In the genomic region with DNA sequence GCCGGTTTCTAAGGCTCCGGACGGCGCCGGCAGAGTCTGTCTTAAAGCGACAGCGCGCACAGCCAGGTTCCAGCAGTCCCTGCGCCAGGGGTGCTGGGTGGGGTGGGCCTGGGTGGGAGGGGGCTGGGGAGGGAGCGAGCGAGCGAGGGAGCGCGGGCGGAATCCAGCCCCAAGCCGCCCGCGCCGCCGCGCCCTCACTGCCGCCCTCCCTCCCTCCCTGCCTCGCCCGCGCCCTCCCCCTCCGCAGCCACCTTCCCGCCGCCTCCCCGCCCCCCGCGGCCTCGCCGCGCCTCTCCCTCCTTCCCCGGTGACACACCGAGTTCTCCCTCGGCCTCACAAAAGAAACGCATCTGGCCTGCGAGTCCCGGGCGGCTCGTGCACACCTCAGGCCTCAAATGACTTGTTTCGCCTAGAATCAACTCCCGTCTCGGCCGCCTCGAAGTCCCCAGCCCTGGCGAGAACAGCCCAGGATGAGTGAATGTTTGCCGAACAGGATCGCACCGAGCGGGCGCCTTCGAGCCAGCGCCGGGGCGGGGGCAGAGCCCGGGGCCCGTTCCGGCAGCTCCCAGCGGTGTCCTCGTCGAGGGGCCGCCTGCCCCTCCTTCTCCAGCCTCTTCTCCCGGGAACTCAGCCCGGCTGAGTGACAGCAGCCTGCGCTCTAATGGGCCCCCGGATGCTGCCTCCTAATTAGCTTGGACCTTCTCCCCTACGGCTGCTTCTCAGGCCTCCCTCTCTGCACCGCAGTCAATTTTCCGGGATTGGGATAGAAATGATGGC, we compare ENCODE assay signal across 8 cellular contexts. TPM values are rescaled to one million over a fixed set of nuclear protein-coding genes. Genes with fewer than 3 reads are reported as not detected.
DNase-seq lines count a peak whose midpoint lies in the region; ATAC-seq and TF ChIP-seq lines count a peak whose summit lies in the region.

A gene (minus strand): TSS at position 43 of the 777 bp plus-strand sequence. CDS start 347 bp downstream, outside the sequence.

- TF ChIP-seq CTCF in right atrium auricular region (IDR thresholded peaks at IDR 0.05): no peak

- DNase-seq in A172 (ENCODE audit: low spot score): peak; percentile 65
- peak; percentile 47 for DNase-seq in NCI-H345 treated with DMSO at 0.1 percent for 48 hours (lab: John Stamatoyannopoulos, UW; ENCODE audit: unreplicated experiment)
- no peak for DNase-seq in activated T-helper 2 cell treated with anti-CD3 and anti-CD28 coated beads, Interferon-gamma antibody, Interleukin-2, Interleukin-4, amounts not matched to agents 10 μg/mL and 5 μg/mL and 100 μg/mL, durations not matched to agents 14 hours and 24 hours and 36 hours (ENCODE audit: low spot score)
- DNase-seq in right atrium auricular region (ENCODE audit: low spot score): no peak
- DNase-seq in activated CD4-positive, CD25-positive, alpha-beta regulatory T cell treated with anti-CD3 and anti-CD28 coated beads, Interleukin-2, amount 50 U/mL, for 72 hours: no peak

- peaks cover 5% of the 10 kb centered on the region for H3K9me3 Mint-ChIP-seq in activated T-helper 2 cell treated with anti-CD3 and anti-CD28 coated beads, Interferon-gamma antibody, Interleukin-2, Interleukin-4, amounts not matched to agents 10 μg/mL and 5 μg/mL and 100 μg/mL, durations not matched to agents 14 hours and 24 hours and 36 hours

- H3K27me3 Mint-ChIP-seq in activated T-helper 2 cell treated with anti-CD3 and anti-CD28 coated beads, Interferon-gamma antibody, Interleukin-2, Interleukin-4, amounts not matched to agents 10 μg/mL and 5 μg/mL and 100 μg/mL, durations not matched to agents 14 hours and 24 hours and 36 hours (ENCODE audit: low read depth): peaks cover 77% of the 10 kb centered on the region

- peak within 1 kb of the TSS; percentile 73 to 91 (median 90) for H3K9ac ChIP-seq in skeletal muscle tissue (ENCODE audit: low read depth in 1 of 3, low read length in 3 of 3)

- ATAC-seq in GM18498 (IDR thresholded peaks at IDR 0.05; ENCODE audit: unreplicated experiment) (peak; percentile 50), GM18505 (IDR thresholded peaks at IDR 0.05; ENCODE audit: unreplicated experiment) (no peak)

- peaks cover 5% of the 10 kb centered on the region for H3K36me3 Mint-ChIP-seq in activated T-helper 2 cell treated with anti-CD3 and anti-CD28 coated beads, Interferon-gamma antibody, Interleukin-2, Interleukin-4, amounts not matched to agents 10 μg/mL and 5 μg/mL and 100 μg/mL, durations not matched to agents 14 hours and 24 hours and 36 hours (ENCODE audit: low read depth)

- H3K9me3 ChIP-seq in right atrium auricular region (no peaks in the 10 kb centered on the region), skeletal muscle tissue (ENCODE audit: control insufficient read depth in 3 of 3, low read length in 3 of 3) (no peaks in the 10 kb centered on the region)

- TF ChIP-seq POLR2A in GM18505 (IDR thresholded peaks at IDR 0.05; ENCODE audit: borderline replicate concordance, extremely low read depth, insufficient read depth, insufficient read length): no peak

- no peak within 1 kb of the TSS for H3K27ac Mint-ChIP-seq in activated T-helper 2 cell treated with anti-CD3 and anti-CD28 coated beads, Interferon-gamma antibody, Interleukin-2, Interleukin-4, amounts not matched to agents 10 μg/mL and 5 μg/mL and 100 μg/mL, durations not matched to agents 14 hours and 24 hours and 36 hours

- H3K27me3 ChIP-seq in right atrium auricular region (peaks cover 65 to 68% of the 10 kb centered on the region in 2 donors), skeletal muscle tissue (ENCODE audit: control insufficient read depth in 3 of 3, insufficient read depth in 3 of 3, low read length in 3 of 3) (peaks cover 62 to 64% (median 63%) of the 10 kb centered on the region in 3 donors)

- intact Hi-C loops in activated T-helper 2 cell treated with anti-CD3 and anti-CD28 coated beads, Interferon-gamma antibody, Interleukin-2, Interleukin-4, amounts not matched to agents 10 μg/mL and 5 μg/mL and 100 μg/mL, durations not matched to agents 14 hours and 24 hours and 36 hours (cut with micrococcal nuclease): no loop called here

- H3K4me3 Mint-ChIP-seq in activated T-helper 2 cell treated with anti-CD3 and anti-CD28 coated beads, Interferon-gamma antibody, Interleukin-2, Interleukin-4, amounts not matched to agents 10 μg/mL and 5 μg/mL and 100 μg/mL, durations not matched to agents 14 hours and 24 hours and 36 hours (ENCODE audit: low read depth): peak within 1 kb of the TSS; percentile 79

- H3K27ac ChIP-seq in right atrium auricular region (no peak within 1 kb of the TSS), skeletal muscle tissue (ENCODE audit: low read depth, low read length) (peak within 1 kb of the TSS; percentile 89)

- H3K4me1 ChIP-seq in right atrium auricular region: peaks cover 0 to 50% of the 10 kb centered on the region in 2 donors
- peaks cover 26 to 37% (median 30%) of the 10 kb centered on the region in 3 donors for H3K4me1 ChIP-seq in skeletal muscle tissue (ENCODE audit: control insufficient read depth in 3 of 3, insufficient read depth in 3 of 3, low read length in 3 of 3)

- H3K4me1 Mint-ChIP-seq in activated T-helper 2 cell treated with anti-CD3 and anti-CD28 coated beads, Interferon-gamma antibody, Interleukin-2, Interleukin-4, amounts not matched to agents 10 μg/mL and 5 μg/mL and 100 μg/mL, durations not matched to agents 14 hours and 24 hours and 36 hours (ENCODE audit: low read depth): peaks cover 27% of the 10 kb centered on the region

- no peaks in the 10 kb centered on the region for H3K36me3 ChIP-seq in right atrium auricular region
- no peaks in the 10 kb centered on the region for H3K36me3 ChIP-seq in skeletal muscle tissue (ENCODE audit: control insufficient read depth in 3 of 3, insufficient read depth in 3 of 3, low read length in 3 of 3)

- H3K4me3 ChIP-seq in right atrium auricular region: peak within 1 kb of the TSS; percentile 15 to 42
- peak within 1 kb of the TSS; percentile 75 to 87 (median 75) for H3K4me3 ChIP-seq in skeletal muscle tissue (ENCODE audit: low read length in 3 of 3)

RNA-seq across cellular contexts. Expression of the gene that starts here (rescaled TPM):
- total RNA-seq in A172 (2014; rRNA removed; shearing (Covaris generic)): 43.7 and 49.3 TPM in 2 replicates
- total RNA-seq in activated T-helper 2 cell treated with anti-CD3 and anti-CD28 coated beads, Interferon-gamma antibody, Interleukin-2, Interleukin-4, amounts not matched to agents 10 μg/mL and 5 μg/mL and 100 μg/mL, durations not matched to agents 14 hours and 24 hours and 36 hours: 0.39 and 0.46 TPM in 2 replicates
- not detected for total RNA-seq in right atrium auricular region
- total RNA-seq in skeletal muscle tissue: 2.6 TPM

Comparison
In these comparisons a context has a peak if more than half of its experiments do, and no peak if none do; other contexts are left out.
1. RNA of the gene that starts here (total RNA-seq): 43.7 to 49.3 TPM in A172; 2.6 TPM in skeletal muscle tissue (single experiment), 0.39 to 0.46 TPM in activated T-helper 2 cell treated with anti-CD3 and anti-CD28 coated beads, Interferon-gamma antibody, Interleukin-2, Interleukin-4, amounts not matched to agents 10 μg/mL and 5 μg/mL and 100 μg/mL, durations not matched to agents 14 hours and 24 hours and 36 hours and not detected in right atrium auricular region; every median in the first group is over 10 times any median in the second.
2. DNase-seq: peak in A172 (single experiment) and NCI-H345 treated with DMSO at 0.1 percent for 48 hours (single experiment); none in activated T-helper 2 cell treated with anti-CD3 and anti-CD28 coated beads, Interferon-gamma antibody, Interleukin-2, Interleukin-4, amounts not matched to agents 10 μg/mL and 5 μg/mL and 100 μg/mL, durations not matched to agents 14 hours and 24 hours and 36 hours (single experiment), right atrium auricular region (single experiment) and activated CD4-positive, CD25-positive, alpha-beta regulatory T cell treated with anti-CD3 and anti-CD28 coated beads, Interleukin-2, amount 50 U/mL, for 72 hours (single experiment).